17 cellular contexts compared by ENCODE assay signal in the genomic region with DNA sequence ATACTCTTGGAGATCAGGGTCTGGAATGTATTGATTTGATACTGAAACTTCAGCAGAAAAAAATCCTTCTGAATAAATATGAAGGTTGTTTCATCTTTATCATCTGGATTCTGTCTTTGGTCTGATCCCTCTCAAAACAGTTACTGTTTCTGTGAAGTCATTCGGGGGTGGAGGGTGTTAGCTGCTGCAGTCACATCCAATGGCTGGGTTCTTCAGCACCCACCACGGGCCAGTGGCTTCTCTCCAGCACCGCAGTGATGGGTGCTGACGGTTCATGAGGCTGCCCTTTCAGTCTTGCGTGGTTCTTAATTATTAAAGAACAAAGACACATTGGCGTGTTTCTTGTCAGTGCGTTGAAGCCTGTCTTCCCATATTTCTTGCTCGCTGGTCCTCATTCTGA.
DNase-seq lines count a peak whose midpoint lies in the region; ATAC-seq and TF ChIP-seq lines count a peak whose summit lies in the region.
"Had no signal": no experiment of that assay in that cellular context is flagged by ENCODE, and none has a peak within 500 bp of the region (broad histone marks: within the 10 kb centered on the region; RNA-seq: fewer than 3 reads in every experiment).

No MANE protein-coding gene starts in this region.

- DNase-seq in islet precursor cell, result peak; percentile 27
- no peak for DNase-seq in OCI-LY7 (ENCODE audit: low spot score)
- DNase-seq in osteocyte (ENCODE audit: extremely low spot score, unreplicated experiment), result no peak
- DNase-seq: ACHN, GF-D8, KG1, MV-4-11, NCI-H1417, NCI-H187, NCI-H226, NCI-H524, SHP77 treated with DMSO at 0.1 percent for 48 hours, SK-N-SH had no signal

- no TSS peak for BruUV-seq in OCI-LY7 (replicated peaks; lab: Mats Ljungman, UMichigan)

- H3K36me3 ChIP-seq in BLaER1 (peaks cover 61% of the 10 kb centered on the region), KOPT-K1 (ENCODE audit: insufficient read depth, low read length) (no peaks in the 10 kb centered on the region), OCI-LY7 (ENCODE audit: insufficient read depth, low read length) (no peaks in the 10 kb centered on the region)
- peaks cover 0 to 23% (median 0%) of the 10 kb centered on the region in 11 experiments; a peak in 6 of 22 replicates for H3K36me3 ChIP-seq in BLaER1 treated with 17β-estradiol and CSF1 and Interleukin-3, amounts not matched to agents 10 nM and 100 nM

- H2AFZ ChIP-seq in OCI-LY7 (ENCODE audit: low read length), result no peak overlapping the region

- no peak overlapping the region for H3K4me3 Mint-ChIP-seq in osteocyte (ENCODE audit: unreplicated experiment)

- H3K27me3 ChIP-seq in BLaER1, result no peaks in the 10 kb centered on the region
- H3K27me3 ChIP-seq in BLaER1 treated with 17β-estradiol and CSF1 and Interleukin-3, amounts not matched to agents 10 nM and 100 nM, result no peaks in the 10 kb centered on the region

- peaks cover 6% of the 10 kb centered on the region for H3K27me3 Mint-ChIP-seq in osteocyte (ENCODE audit: unreplicated experiment)

- H3K9me2 ChIP-seq in OCI-LY7 (ENCODE audit: insufficient read depth, low read length), result no peaks in the 10 kb centered on the region
- H3K9me2 ChIP-seq: SK-N-SH had no signal

- no peaks in the 10 kb centered on the region for H3K36me3 Mint-ChIP-seq in osteocyte (ENCODE audit: unreplicated experiment)

- H3K9me3 ChIP-seq in BLaER1 (0 out of 2 replicates have a peak, but pooled peaks cover 4% of the 10 kb centered on the region), KOPT-K1 (ENCODE audit: insufficient read depth, low read length, poor library complexity, severe bottlenecking) (no peaks in the 10 kb centered on the region), OCI-LY7 (ENCODE audit: low read length) (no peaks in the 10 kb centered on the region)
- peaks cover 0 to 2% (median 0%) of the 10 kb centered on the region in 11 experiments; a peak in 2 of 22 replicates for H3K9me3 ChIP-seq in BLaER1 treated with 17β-estradiol and CSF1 and Interleukin-3, amounts not matched to agents 10 nM and 100 nM (replicated peaks in 1 of 11)
- H3K9me3 ChIP-seq: SK-N-SH had no signal

- POLR2A ChIA-PET in OCI-LY7 (lab: Charles Lee), result no interaction called here

- no peak for ATAC-seq in GM21723 (IDR thresholded peaks at IDR 0.05; ENCODE audit: unreplicated experiment)

- H3K79me2 ChIP-seq in OCI-LY7 (ENCODE audit: insufficient read depth, low read depth, low read length), result no peaks in the 10 kb centered on the region

- H3K9ac ChIP-seq in BLaER1, result no peak overlapping the region
- H3K9ac ChIP-seq in BLaER1 treated with 17β-estradiol and CSF1 and Interleukin-3, amounts not matched to agents 10 nM and 100 nM, result peak overlapping the region in 1 of 11 experiments; percentile 15; a peak in 1 of 22 replicates
- H3K9ac ChIP-seq: SK-N-SH had no signal

- no peak overlapping the region for H3K27ac Mint-ChIP-seq in osteocyte (ENCODE audit: unreplicated experiment)

- no peak overlapping the region for H3K4me3 ChIP-seq in BLaER1
- no peak overlapping the region for H3K4me3 ChIP-seq in BLaER1 treated with 17β-estradiol and CSF1 and Interleukin-3, amounts not matched to agents 10 nM and 100 nM
- H3K4me3 ChIP-seq in OCI-LY7 (ENCODE audit: low read depth, low read length, poor library complexity, severe bottlenecking), result no peak overlapping the region

- H4K20me1 ChIP-seq in BLaER1 (peaks cover 97% of the 10 kb centered on the region), OCI-LY7 (ENCODE audit: insufficient read depth, low read length) (no peaks in the 10 kb centered on the region)
- peaks cover 0 to 48% (median 6%) of the 10 kb centered on the region in 11 experiments; a peak in 6 of 22 replicates for H4K20me1 ChIP-seq in BLaER1 treated with 17β-estradiol and CSF1 and Interleukin-3, amounts not matched to agents 10 nM and 100 nM

- no peaks in the 10 kb centered on the region for H3K9me3 Mint-ChIP-seq in osteocyte (ENCODE audit: unreplicated experiment)

- H3K4me1 ChIP-seq in BLaER1 (peaks cover 99% of the 10 kb centered on the region), OCI-LY7 (ENCODE audit: insufficient read depth, low read length, poor library complexity, severe bottlenecking) (no peaks in the 10 kb centered on the region)
- peaks cover 56 to 97% (median 87%) of the 10 kb centered on the region in 10 experiments for H3K4me1 ChIP-seq in BLaER1 treated with 17β-estradiol and CSF1 and Interleukin-3, amounts not matched to agents 10 nM and 100 nM

- H3K4me2 ChIP-seq in BLaER1 (peak overlapping the region; percentile 49), OCI-LY7 (ENCODE audit: low read length) (no peak overlapping the region)
- peak overlapping the region; percentile 24 to 65 (median 45) for H3K4me2 ChIP-seq in BLaER1 treated with 17β-estradiol and CSF1 and Interleukin-3, amounts not matched to agents 10 nM and 100 nM
- H3K4me2 ChIP-seq: SK-N-SH had no signal

- H3K27ac ChIP-seq in BLaER1 (peak overlapping the region; percentile 16), KOPT-K1 (ENCODE audit: low read depth, low read length, poor library complexity, severe bottlenecking) (peak overlapping the region; percentile 46), OCI-LY7 (ENCODE audit: low read depth, low read length, poor library complexity, severe bottlenecking) (no peak overlapping the region)
- H3K27ac ChIP-seq in BLaER1 treated with 17β-estradiol and CSF1 and Interleukin-3, amounts not matched to agents 10 nM and 100 nM, result peak overlapping the region in 5 of 11 experiments; percentile 5 to 39 (median 25); a peak in 4 of 22 replicates

- CTCF ChIA-PET in OCI-LY7 (lab: Charles Lee; ENCODE audit: unreplicated experiment), result no interaction called here

- TF ChIP-seq CTCF in OCI-LY7 (conservative IDR thresholded peaks at IDR 0.05; ENCODE audit: low read length) (no peak), osteocyte (IDR thresholded peaks at IDR 0.05) (no peak)

- intact Hi-C loops in OCI-LY7 (cut with micrococcal nuclease; ENCODE audit: unreplicated experiment), result no loop called here

- H3K4me1 Mint-ChIP-seq in osteocyte (ENCODE audit: unreplicated experiment), result peaks cover 11% of the 10 kb centered on the region
